ENCODE assay signal across 1 cellular context in the genomic region with DNA sequence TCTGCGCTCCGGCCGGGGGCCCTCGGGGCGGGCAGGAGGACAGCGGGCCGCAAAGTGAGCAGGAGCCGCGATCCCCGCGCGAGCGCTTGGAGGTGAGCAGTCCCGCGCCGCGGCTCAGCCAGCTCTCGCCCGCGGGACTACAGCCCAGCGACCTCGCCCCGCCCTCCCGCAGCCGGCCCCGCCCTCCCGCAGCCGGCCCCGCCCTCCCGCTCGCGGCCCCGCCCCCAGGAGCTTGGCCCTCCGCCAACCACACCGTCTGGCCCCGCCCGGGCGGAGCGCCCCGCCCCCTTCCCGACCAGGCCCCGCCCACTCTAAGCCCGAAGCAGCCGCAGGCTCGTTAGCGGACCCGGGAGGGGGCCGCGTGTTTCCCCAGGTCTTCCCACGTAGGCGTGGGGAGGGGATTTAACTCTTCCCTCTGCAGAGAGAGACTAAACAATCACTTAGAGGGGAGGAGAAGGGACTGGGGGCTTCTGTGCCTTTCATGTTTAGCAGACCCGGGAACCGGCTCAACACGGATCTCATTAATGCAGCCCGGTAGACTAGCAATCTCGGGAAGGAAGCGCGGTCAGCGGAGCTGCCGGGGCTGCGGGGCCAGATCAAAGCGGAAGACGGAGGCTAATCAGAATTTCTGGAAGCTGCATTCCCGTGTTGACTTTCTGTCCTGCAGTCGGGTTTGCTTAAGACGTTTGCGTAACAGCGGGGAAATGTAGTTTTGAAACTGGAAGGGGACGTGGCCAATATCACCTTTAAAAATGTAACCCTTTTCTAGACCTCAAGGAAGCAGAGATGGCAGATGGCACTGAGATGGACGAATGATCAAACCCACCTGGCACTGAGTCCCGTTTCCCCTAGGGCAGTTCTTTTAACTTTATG.
TF ChIP-seq lines count a peak whose summit lies in the region.

MYO10 (minus strand) TSS at position 139 of the 873 bp plus-strand sequence. CDS start 480 bp downstream, outside the sequence.

TF ChIP-seq in K562, 482 proteins besides CTCF, POLR2A, EP300 and RAD21 (continued from another document):
- TF ChIP-seq, protein P1, sequence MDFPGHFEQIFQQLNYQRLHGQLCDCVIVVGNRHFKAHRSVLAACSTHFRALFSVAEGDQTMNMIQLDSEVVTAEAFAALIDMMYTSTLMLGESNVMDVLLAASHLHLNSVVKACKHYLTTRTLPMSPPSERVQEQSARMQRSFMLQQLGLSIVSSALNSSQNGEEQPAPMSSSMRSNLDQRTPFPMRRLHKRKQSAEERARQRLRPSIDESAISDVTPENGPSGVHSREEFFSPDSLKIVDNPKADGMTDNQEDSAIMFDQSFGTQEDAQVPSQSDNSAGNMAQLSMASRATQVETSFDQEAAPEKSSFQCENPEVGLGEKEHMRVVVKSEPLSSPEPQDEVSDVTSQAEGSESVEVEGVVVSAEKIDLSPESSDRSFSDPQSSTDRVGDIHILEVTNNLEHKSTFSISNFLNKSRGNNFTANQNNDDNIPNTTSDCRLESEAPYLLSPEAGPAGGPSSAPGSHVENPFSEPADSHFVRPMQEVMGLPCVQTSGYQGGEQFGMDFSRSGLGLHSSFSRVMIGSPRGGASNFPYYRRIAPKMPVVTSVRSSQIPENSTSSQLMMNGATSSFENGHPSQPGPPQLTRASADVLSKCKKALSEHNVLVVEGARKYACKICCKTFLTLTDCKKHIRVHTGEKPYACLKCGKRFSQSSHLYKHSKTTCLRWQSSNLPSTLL (IDR thresholded peaks at IDR 0.05) = peak; percentile 81; the same call in 1 of the 2 replicates
- TF ChIP-seq, protein P2, sequence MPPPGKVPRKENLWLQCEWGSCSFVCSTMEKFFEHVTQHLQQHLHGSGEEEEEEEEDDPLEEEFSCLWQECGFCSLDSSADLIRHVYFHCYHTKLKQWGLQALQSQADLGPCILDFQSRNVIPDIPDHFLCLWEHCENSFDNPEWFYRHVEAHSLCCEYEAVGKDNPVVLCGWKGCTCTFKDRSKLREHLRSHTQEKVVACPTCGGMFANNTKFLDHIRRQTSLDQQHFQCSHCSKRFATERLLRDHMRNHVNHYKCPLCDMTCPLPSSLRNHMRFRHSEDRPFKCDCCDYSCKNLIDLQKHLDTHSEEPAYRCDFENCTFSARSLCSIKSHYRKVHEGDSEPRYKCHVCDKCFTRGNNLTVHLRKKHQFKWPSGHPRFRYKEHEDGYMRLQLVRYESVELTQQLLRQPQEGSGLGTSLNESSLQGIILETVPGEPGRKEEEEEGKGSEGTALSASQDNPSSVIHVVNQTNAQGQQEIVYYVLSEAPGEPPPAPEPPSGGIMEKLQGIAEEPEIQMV (tag; conservative IDR thresholded peaks at IDR 0.05; ENCODE audit: low read depth) = 0 out of 2 replicates have a peak, but pooled peaks have one; percentile 59
- peak; percentile 68 for TF ChIP-seq NFIC (IDR thresholded peaks at IDR 0.05)
